Comparison of ENCODE assay signal across 10 cellular contexts in genomic region chr3:71103430-71103881, GRCh38.
DNase-seq lines count a peak whose midpoint lies in the region; ATAC-seq and TF ChIP-seq lines count a peak whose summit lies in the region.
"Had no signal": no experiment of that assay in that cellular context is flagged by ENCODE, and none has a peak within 500 bp of the region (broad histone marks: within the 10 kb centered on the region; RNA-seq: fewer than 3 reads in every experiment).

No MANE protein-coding gene starts in this region.

- DNase-seq in GM04503 (ENCODE audit: low read depth) (peak; percentile 61), RWPE2 (ENCODE audit: low spot score) (no peak), fibroblast of the aortic adventitia (ENCODE audit: low read depth) (peak; percentile 74), sciatic nerve (ENCODE audit: low spot score) (peak; percentile 66), GM19238 (ENCODE audit: insufficient read length, low spot score) (no peak), NCI-H128 (lab: John Stamatoyannopoulos, UW; ENCODE audit: unreplicated experiment) (no peak)

- no peak overlapping the region for H3K4me3 ChIP-seq in RWPE2 (ENCODE audit: severe bottlenecking)
- H3K4me3 ChIP-seq in fibroblast of the aortic adventitia (ENCODE audit: low read depth, low read length) = no peak overlapping the region
- H3K4me3 ChIP-seq: dorsolateral prefrontal cortex, PC-9 had no signal

- no peaks in the 10 kb centered on the region for H3K36me3 ChIP-seq in RWPE2 (ENCODE audit: low read depth)

- peaks cover 45% of the 10 kb centered on the region for H3K4me1 ChIP-seq in RWPE2 (ENCODE audit: insufficient read depth, poor library complexity, severe bottlenecking)

- intact Hi-C loops in sciatic nerve (cut with DNase I) = no loop called here

- H3K27me3 ChIP-seq in RWPE2 (ENCODE audit: insufficient read depth, poor library complexity, severe bottlenecking) = no peaks in the 10 kb centered on the region
- H3K27me3 ChIP-seq: dorsolateral prefrontal cortex had no signal

- H3K27ac ChIP-seq in RWPE2 (ENCODE audit: poor library complexity, severe bottlenecking) = peak overlapping the region; percentile 56
- H3K27ac ChIP-seq: dorsolateral prefrontal cortex, PC-9 had no signal

- TF ChIP-seq CTCF in RWPE2 (IDR thresholded peaks at IDR 0.05; ENCODE audit: poor library complexity, severe bottlenecking) = no peak
- TF ChIP-seq CTCF in fibroblast of the aortic adventitia (IDR thresholded peaks at IDR 0.05; ENCODE audit: insufficient read depth, low read length) = no peak

- ATAC-seq in RWPE2 (ENCODE audit: low read depth) (no peak), sciatic nerve (peak; percentile 56), GM18511 (IDR thresholded peaks at IDR 0.05; ENCODE audit: unreplicated experiment) (no peak), GM19023 (IDR thresholded peaks at IDR 0.05; ENCODE audit: unreplicated experiment) (no peak)

- no peaks in the 10 kb centered on the region for H3K9me3 ChIP-seq in RWPE2 (ENCODE audit: severe bottlenecking)

Comparison
In these comparisons a context has a peak if more than half of its experiments do, and no peak if none do; other contexts are left out.
1. DNase-seq: peak in GM04503 (single experiment), fibroblast of the aortic adventitia (single experiment) and sciatic nerve (single experiment); none in RWPE2 (single experiment), GM19238 (single experiment) and NCI-H128 (single experiment).